Comparison of ENCODE assay signal across 17 cellular contexts in the genomic region with DNA sequence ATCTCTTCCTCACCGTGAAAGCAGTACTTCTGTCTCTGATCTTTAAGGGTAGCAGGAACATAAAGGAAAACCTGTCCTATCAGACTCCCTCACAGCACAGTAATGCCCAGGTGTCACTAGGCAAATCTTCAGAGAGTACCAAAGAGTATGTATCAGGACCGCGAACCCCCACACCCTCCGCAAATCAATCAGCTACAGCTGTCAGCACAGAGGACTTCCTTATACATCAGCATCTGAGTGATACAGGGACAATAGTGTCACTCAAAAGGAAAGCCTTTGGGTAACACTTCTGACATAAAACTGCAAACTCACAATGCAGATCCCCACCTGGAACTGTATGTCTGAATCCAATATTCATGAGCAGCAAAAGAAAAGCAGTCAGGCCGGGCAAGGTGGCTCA. TPM values are rescaled to one million over a fixed set of nuclear protein-coding genes. Genes with fewer than 3 reads are reported as not detected.
DNase-seq lines count a peak whose midpoint lies in the region; ATAC-seq and TF ChIP-seq lines count a peak whose summit lies in the region.
"Had no signal": no experiment of that assay in that cellular context is flagged by ENCODE, and none has a peak within 500 bp of the region (broad histone marks: within the 10 kb centered on the region; RNA-seq: fewer than 3 reads in every experiment).

No MANE protein-coding gene starts in this region.

- H3K27ac Mint-ChIP-seq in activated naive CD4-positive, alpha-beta T cell treated with anti-CD3 and anti-CD28 coated beads, Interleukin-2, amount 50 U/mL, for 24 hours = no peak overlapping the region
- H3K27ac Mint-ChIP-seq in effector memory CD8-positive, alpha-beta T cell = no peak overlapping the region
- no peak overlapping the region for H3K27ac Mint-ChIP-seq in endodermal cell

- 94 to 100% methylated on average over 5 of the region's 5 CpGs for WGBS in endodermal cell (ENCODE audit: insufficient coverage in 1 of 2, insufficient read length in 1 of 2), 2 experiments
- no CpG with 5 or more reads among the region's 5 CpGs for WGBS in neuronal stem cell (ENCODE audit: extremely low coverage in 2 of 2, insufficient read length in 2 of 2, insufficient replicate concordance in 1 of 2), 2 donors

- H3K79me1 ChIP-seq in neuronal stem cell (ENCODE audit: low read depth, low read length) = peaks cover 4% of the 10 kb centered on the region

- no peak for ATAC-seq in effector memory CD8-positive, alpha-beta T cell (replicated peaks)
- ATAC-seq in gastrocnemius medialis (no peak), HG03432 (IDR thresholded peaks at IDR 0.05; ENCODE audit: unreplicated experiment) (no peak)

- H3K4me3 ChIP-seq in OCI-LY7 (ENCODE audit: low read depth, low read length, poor library complexity, severe bottlenecking) (no peak overlapping the region), gastrocnemius medialis (no peak overlapping the region), endodermal cell (ENCODE audit: low read length) (no peak overlapping the region), neuronal stem cell (ENCODE audit: low read length in 2 of 2) (no peak overlapping the region)
- H3K4me3 ChIP-seq: SK-N-MC had no signal

- no peak for TF ChIP-seq POLR2A in gastrocnemius medialis (IDR thresholded peaks at IDR 0.05)

- no peak overlapping the region for H2BK15ac ChIP-seq in neuronal stem cell (ENCODE audit: low read length)

- H3K9me3 ChIP-seq in OCI-LY7 (ENCODE audit: low read length) = no peaks in the 10 kb centered on the region
- no peaks in the 10 kb centered on the region for H3K9me3 ChIP-seq in gastrocnemius medialis
- H3K9me3 ChIP-seq in endodermal cell (ENCODE audit: control insufficient read depth, low read length) = no peaks in the 10 kb centered on the region
- H3K9me3 ChIP-seq in neuronal stem cell (replicated peaks in 1 of 2; ENCODE audit: control insufficient read depth in 2 of 2, insufficient read depth in 1 of 2, low read depth in 1 of 2, low read length in 2 of 2) = peaks cover 0 to 5% of the 10 kb centered on the region in 2 donors

- no peak overlapping the region for H2AFZ ChIP-seq in OCI-LY7 (ENCODE audit: low read length)
- no peak overlapping the region for H2AFZ ChIP-seq in neuronal stem cell (ENCODE audit: low read length)

- H3K4ac ChIP-seq in neuronal stem cell (ENCODE audit: low read length) = no peak overlapping the region

- BruUV-seq in OCI-LY7 (replicated peaks; lab: Mats Ljungman, UMichigan) = TSS peak; percentile 47

- H3K27me3 ChIP-seq in gastrocnemius medialis (no peaks in the 10 kb centered on the region), endodermal cell (ENCODE audit: control insufficient read depth, insufficient read depth, low read length, poor library complexity, severe bottlenecking) (no peaks in the 10 kb centered on the region), neuronal stem cell (ENCODE audit: control insufficient read depth in 3 of 3, insufficient read depth in 3 of 3, low read depth in 1 of 3, low read length in 3 of 3) (no peaks in the 10 kb centered on the region)

- TF ChIP-seq CTCF in OCI-LY7 (conservative IDR thresholded peaks at IDR 0.05; ENCODE audit: low read length) (no peak), gastrocnemius medialis (IDR thresholded peaks at IDR 0.05 in 4 of 5, conservative IDR thresholded peaks at IDR 0.05 in 1 of 5) (no peak), endodermal cell (conservative IDR thresholded peaks at IDR 0.05) (no peak)

- peaks cover 16% of the 10 kb centered on the region for H3K4me1 ChIP-seq in OCI-LY7 (ENCODE audit: insufficient read depth, low read length, poor library complexity, severe bottlenecking)
- peaks cover 48 to 49% of the 10 kb centered on the region in 2 donors for H3K4me1 ChIP-seq in gastrocnemius medialis
- H3K4me1 ChIP-seq in endodermal cell (ENCODE audit: control insufficient read depth, insufficient read depth, low read length) = no peaks in the 10 kb centered on the region
- H3K4me1 ChIP-seq in neuronal stem cell (ENCODE audit: control insufficient read depth in 2 of 2, insufficient read depth in 1 of 2, low read depth in 1 of 2, low read length in 2 of 2) = peaks cover 2 to 3% of the 10 kb centered on the region in 2 donors

- no peak overlapping the region for H3K18ac ChIP-seq in neuronal stem cell (ENCODE audit: low read length)

- intact Hi-C loops in OCI-LY7 (cut with micrococcal nuclease; ENCODE audit: unreplicated experiment) = no loop called here
- intact Hi-C loops in gastrocnemius medialis (cut with DNase I; ENCODE audit: low total_unique reads) = loop anchor here (10.0 kb wide), 3 partner anchors 180 to 1350 kb away; partner anchors contain the start of genes FAM210A, IMPA2 and RNMT

- H3K4me2 ChIP-seq in OCI-LY7 (ENCODE audit: low read length) = peak overlapping the region; percentile 3; the same call in 1 of the 2 replicates
- no peak overlapping the region for H3K4me2 ChIP-seq in neuronal stem cell (ENCODE audit: insufficient read depth, low read length, poor library complexity, severe bottlenecking)

- DNase-seq in activated naive CD4-positive, alpha-beta T cell (lab: John Stamatoyannopoulos, UW) = no peak
- DNase-seq in OCI-LY7 (ENCODE audit: low spot score) (no peak), gastrocnemius medialis (no peak), endodermal cell (no peak), neuronal stem cell (ENCODE audit: low spot score) (no peak)
- no peak for DNase-seq in effector memory CD8-positive, alpha-beta T cell
- DNase-seq: activated CD4-positive, alpha-beta T cell treated with anti-CD3 and anti-CD28 coated beads for 1 hour; anterior cingulate cortex; foreskin fibroblast; KG1; kidney glomerular epithelial cell; NCI-H2081; NK-92 treated with Interleukin-12 subunit alpha and Interleukin-12 subunit beta, amount 100 ng/mL, for 24 hours; occipital lobe had no signal

- in situ Hi-C loops in gastrocnemius medialis (cut with MboI; ENCODE audit: low sequenced_read_pairs in 4 of 4) = loop anchor here in 1 of 4 donors (10.0 kb wide), 1 partner anchor 570 kb away; the partner anchor contains the start of gene SEH1L

- H3K79me2 ChIP-seq in OCI-LY7 (ENCODE audit: insufficient read depth, low read depth, low read length) = peaks cover 67% of the 10 kb centered on the region

- peaks cover 44% of the 10 kb centered on the region for H3K36me3 ChIP-seq in OCI-LY7 (ENCODE audit: insufficient read depth, low read length)
- H3K36me3 ChIP-seq in gastrocnemius medialis = no peaks in the 10 kb centered on the region
- peaks cover 17% of the 10 kb centered on the region for H3K36me3 ChIP-seq in endodermal cell (ENCODE audit: control insufficient read depth, insufficient read depth, low read length)
- peaks cover 0 to 29% of the 10 kb centered on the region in 2 donors for H3K36me3 ChIP-seq in neuronal stem cell (replicated peaks in 1 of 2; ENCODE audit: control insufficient read depth in 2 of 2, insufficient read depth in 2 of 2, low read length in 2 of 2)

- H3K23ac ChIP-seq in neuronal stem cell (ENCODE audit: low read depth, low read length, poor library complexity) = no peak overlapping the region

- H2BK5ac ChIP-seq in neuronal stem cell (ENCODE audit: low read length) = no peak overlapping the region

- H2BK12ac ChIP-seq in neuronal stem cell (ENCODE audit: low read length) = no peak overlapping the region

- H3K9me2 ChIP-seq in OCI-LY7 (ENCODE audit: insufficient read depth, low read length) = no peaks in the 10 kb centered on the region

- H3K27ac ChIP-seq in OCI-LY7 (ENCODE audit: low read depth, low read length, poor library complexity, severe bottlenecking) = no peak overlapping the region
- peak overlapping the region in 3 of 4 donors; percentile 97 to 100 (median 97) for H3K27ac ChIP-seq in gastrocnemius medialis
- no peak overlapping the region for H3K27ac ChIP-seq in endodermal cell (ENCODE audit: low read depth, low read length)
- no peak overlapping the region for H3K27ac ChIP-seq in neuronal stem cell (replicated peaks; ENCODE audit: low read length)
- H3K27ac ChIP-seq: SK-N-MC had no signal

- no peak overlapping the region for H2AK5ac ChIP-seq in neuronal stem cell (ENCODE audit: low read depth, low read length)

- no peak overlapping the region for H3K14ac ChIP-seq in neuronal stem cell (ENCODE audit: low read length)

- H4K20me1 ChIP-seq in OCI-LY7 (ENCODE audit: insufficient read depth, low read length) = peaks cover 20% of the 10 kb centered on the region

- H3K4me1 Mint-ChIP-seq in activated naive CD4-positive, alpha-beta T cell treated with anti-CD3 and anti-CD28 coated beads, Interleukin-2, amount 50 U/mL, for 24 hours = peaks cover 53% of the 10 kb centered on the region
- peaks cover 38 to 52% of the 10 kb centered on the region in 2 donors for H3K4me1 Mint-ChIP-seq in effector memory CD8-positive, alpha-beta T cell (ENCODE audit: low read depth in 2 of 2)
- peaks cover 16% of the 10 kb centered on the region for H3K4me1 Mint-ChIP-seq in endodermal cell

- H3K9ac ChIP-seq in endodermal cell (ENCODE audit: extremely low read depth, low read length, poor library complexity, severe bottlenecking) = no peak overlapping the region
- H3K9ac ChIP-seq in neuronal stem cell (ENCODE audit: low read depth, low read length, poor library complexity) = no peak overlapping the region

- no peak overlapping the region for H2BK120ac ChIP-seq in neuronal stem cell (ENCODE audit: low read depth, low read length)

- peak overlapping the region; percentile 78 for H3K4me3 Mint-ChIP-seq in activated naive CD4-positive, alpha-beta T cell treated with anti-CD3 and anti-CD28 coated beads, Interleukin-2, amount 50 U/mL, for 24 hours
- peak overlapping the region; percentile 83 to 88 for H3K4me3 Mint-ChIP-seq in effector memory CD8-positive, alpha-beta T cell
- H3K4me3 Mint-ChIP-seq in endodermal cell = no peak overlapping the region

- no peaks in the 10 kb centered on the region for H3K9me3 Mint-ChIP-seq in activated naive CD4-positive, alpha-beta T cell treated with anti-CD3 and anti-CD28 coated beads, Interleukin-2, amount 50 U/mL, for 24 hours
- H3K9me3 Mint-ChIP-seq in effector memory CD8-positive, alpha-beta T cell = no peaks in the 10 kb centered on the region
- H3K9me3 Mint-ChIP-seq in endodermal cell = no peaks in the 10 kb centered on the region

- CTCF ChIA-PET in OCI-LY7 (lab: Charles Lee; ENCODE audit: unreplicated experiment) = no interaction called here

- peaks cover 11% of the 10 kb centered on the region for H3K36me3 Mint-ChIP-seq in activated naive CD4-positive, alpha-beta T cell treated with anti-CD3 and anti-CD28 coated beads, Interleukin-2, amount 50 U/mL, for 24 hours
- peaks cover 25% of the 10 kb centered on the region for H3K36me3 Mint-ChIP-seq in effector memory CD8-positive, alpha-beta T cell (ENCODE audit: insufficient read depth)
- H3K36me3 Mint-ChIP-seq in endodermal cell (ENCODE audit: low read depth) = peaks cover 17% of the 10 kb centered on the region

- no peak overlapping the region for H4K91ac ChIP-seq in neuronal stem cell (ENCODE audit: low read depth, low read length, poor library complexity)

- H4K8ac ChIP-seq in neuronal stem cell (ENCODE audit: low read depth, low read length) = no peak overlapping the region

- POLR2A ChIA-PET in OCI-LY7 (lab: Charles Lee) = interaction anchor here (0.6 to 0.7 kb wide), 2 partner anchors 9 to 10 kb away, joined by 3 to 6 read pairs; no protein-coding TSS in a partner anchor

- no peaks in the 10 kb centered on the region for H3K27me3 Mint-ChIP-seq in activated naive CD4-positive, alpha-beta T cell treated with anti-CD3 and anti-CD28 coated beads, Interleukin-2, amount 50 U/mL, for 24 hours
- H3K27me3 Mint-ChIP-seq in effector memory CD8-positive, alpha-beta T cell = no peaks in the 10 kb centered on the region
- H3K27me3 Mint-ChIP-seq in endodermal cell (ENCODE audit: insufficient read depth) = no peaks in the 10 kb centered on the region

RNA-seq across cellular contexts. Expression of gene AFG3L2, which starts 2.6 kb away (rescaled TPM):
- total RNA-seq in OCI-LY7 (2014; rRNA removed; shearing (Covaris generic)) = 44.8 and 49.2 TPM in 2 replicates
- total RNA-seq in OCI-LY7 (2022) (61.3 and 72.7 TPM in 2 replicates), gastrocnemius medialis (100 to 1,000 TPM; 102 to 166 (median 124) TPM), endodermal cell (10 to 100 TPM; 47.1 to 49.5 TPM)
- polyA plus RNA-seq in endodermal cell (2013, experiment 1 of 2) = 29.8 TPM
- 27.4 TPM for polyA plus RNA-seq in endodermal cell (2013, experiment 2 of 2)
- polyA plus RNA-seq in neuronal stem cell (2013, experiment 1 of 2) = 21.0 TPM
- polyA plus RNA-seq in neuronal stem cell (2013, experiment 2 of 2) = 20.1 TPM

RNA-seq across cellular contexts. Expression of gene PRELID3A, which starts 33.3 kb away (rescaled TPM):
- total RNA-seq in OCI-LY7 (2014; rRNA removed; shearing (Covaris generic)) = 12.7 and 14.0 TPM in 2 replicates
- total RNA-seq in OCI-LY7 (2022) = 24.6 and 28.6 TPM in 2 replicates
- total RNA-seq in gastrocnemius medialis = under 1 TPM in 1 of 4 donors, not detected in 3; 0.11 TPM
- 1 to 10 TPM; 4.9 to 7.5 TPM for total RNA-seq in endodermal cell
- 9.8 TPM for polyA plus RNA-seq in endodermal cell (2013, experiment 1 of 2)
- polyA plus RNA-seq in endodermal cell (2013, experiment 2 of 2) = 9.2 TPM
- 7.4 TPM for polyA plus RNA-seq in neuronal stem cell (2013, experiment 1 of 2)
- polyA plus RNA-seq in neuronal stem cell (2013, experiment 2 of 2) = 8.5 TPM

Comparison
In these comparisons a context has a peak if more than half of its experiments do, and no peak if none do; other contexts are left out.
1. H3K27ac ChIP-seq: peak in gastrocnemius medialis (3 of 4); none in OCI-LY7 (single experiment), endodermal cell (single experiment) and neuronal stem cell (single experiment).
2. RNA of gene PRELID3A, which starts 33.3 kb away (total RNA-seq): 12.7 to 28.6 TPM in OCI-LY7 and 4.9 to 7.5 TPM in endodermal cell; 0.11 TPM in gastrocnemius medialis; every median in the first group is over 4 times any median in the second.